In the genomic region with DNA sequence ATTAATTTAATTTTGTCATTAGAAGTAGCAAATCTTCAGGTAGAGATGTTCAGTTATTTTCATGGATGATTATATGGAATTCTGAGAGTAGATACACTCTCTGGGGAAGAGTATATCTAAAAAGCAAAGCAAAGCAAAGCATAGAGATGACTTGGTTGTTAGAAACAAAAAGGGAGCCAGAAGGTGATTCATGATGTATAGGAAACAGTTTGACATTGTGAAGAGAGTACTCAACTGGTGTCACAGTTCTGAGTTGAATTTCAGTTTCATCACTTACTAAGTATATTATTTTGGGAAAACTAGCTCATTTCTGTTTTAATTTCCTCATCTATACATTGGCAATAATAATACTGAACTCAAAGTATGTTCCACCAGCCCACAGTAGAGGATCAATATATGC, we compare ENCODE assay signal across 33 cellular contexts.
DNase-seq lines count a peak whose midpoint lies in the region; ATAC-seq and TF ChIP-seq lines count a peak whose summit lies in the region.
"Had no signal": no experiment of that assay in that cellular context is flagged by ENCODE, and none has a peak within 500 bp of the region (broad histone marks: within the 10 kb centered on the region; RNA-seq: fewer than 3 reads in every experiment).

No MANE protein-coding gene starts in this region.

- H3K4me3 ChIP-seq in GM23248 (no peak overlapping the region), PC-3 (ENCODE audit: low read length) (no peak overlapping the region), fibroblast of mammary gland (ENCODE audit: control insufficient read depth, low read depth, low read length) (no peak overlapping the region), sigmoid colon (no peak overlapping the region)
- H3K4me3 ChIP-seq: esophagus squamous epithelium, GM12878, right atrium auricular region, thoracic aorta, uterus had no signal

- H3F3A ChIP-seq in GM23248 (ENCODE audit: insufficient read depth): peaks cover 73% of the 10 kb centered on the region
- no peaks in the 10 kb centered on the region for H3F3A ChIP-seq in PC-3 (ENCODE audit: low read length, unreplicated experiment)

- no TSS peak for BruUV-seq in PC-3 (replicated peaks; lab: Mats Ljungman, UMichigan)

- intact Hi-C loops in PC-3 (cut with micrococcal nuclease): loop anchor here (5.0 kb wide), 1 partner anchor 70 kb away; no protein-coding TSS in a partner anchor
- intact Hi-C loops in sigmoid colon (cut with DNase I): no loop called here

- H3K4me3 Mint-ChIP-seq in natural killer cell treated with Interleukin-12 subunit alpha and Interleukin-12 subunit beta and Interleukin-15 and Interleukin-18, amount 100 ng/mL, for 72 hours: no peak overlapping the region
- H3K4me3 Mint-ChIP-seq: activated CD4-positive, alpha-beta memory T cell treated with anti-CD3 and anti-CD28 coated beads for 36 hours; dendritic cell treated with granulocyte-macrophage colony-stimulating factor and Interleukin-4, amounts not matched to agents 40 ng/mL and 50 ng/mL, for 4 days; endodermal cell; T-helper 1 cell treated with Interleukin-12 subunit alpha and Interleukin-12 subunit beta and Interleukin-4 antibody, amounts not matched to agents 30 μg/mL and 1 μg/mL, for 36 hours had no signal

- no peak overlapping the region for H3K27ac Mint-ChIP-seq in natural killer cell treated with Interleukin-12 subunit alpha and Interleukin-12 subunit beta and Interleukin-15 and Interleukin-18, amount 100 ng/mL, for 72 hours
- H3K27ac Mint-ChIP-seq: activated CD4-positive, alpha-beta memory T cell treated with anti-CD3 and anti-CD28 coated beads for 36 hours; dendritic cell treated with granulocyte-macrophage colony-stimulating factor and Interleukin-4, amounts not matched to agents 40 ng/mL and 50 ng/mL, for 4 days; endodermal cell; T-helper 1 cell treated with Interleukin-12 subunit alpha and Interleukin-12 subunit beta and Interleukin-4 antibody, amounts not matched to agents 30 μg/mL and 1 μg/mL, for 36 hours had no signal

- peaks cover 0 to 3% of the 10 kb centered on the region in 2 donors for H3K4me1 Mint-ChIP-seq in natural killer cell treated with Interleukin-12 subunit alpha and Interleukin-12 subunit beta and Interleukin-15 and Interleukin-18, amount 100 ng/mL, for 72 hours (ENCODE audit: low read depth in 2 of 2)
- H3K4me1 Mint-ChIP-seq: endodermal cell had no signal

- in situ Hi-C loops in GM23248 (cut with MboI): no loop called here

- ATAC-seq in PC-3: peak; percentile 37; the same call in 1 of the 2 replicates
- no peak for ATAC-seq in HG03378 (IDR thresholded peaks at IDR 0.05; ENCODE audit: unreplicated experiment)
- ATAC-seq in natural killer cell treated with Interleukin-12 subunit alpha and Interleukin-12 subunit beta and Interleukin-15 and Interleukin-18, amount 100 ng/mL, for 72 hours: no peak
- ATAC-seq: activated CD4-positive, CD25-positive, alpha-beta regulatory T cell treated with anti-CD3 and anti-CD28 coated beads, Interleukin-2, amount 50 U/mL, for 24 hours; GM12878; left lobe of liver; SK-N-SH treated with all-trans-retinoic acid at 6 μM for 48 hours; stimulated activated naive CD8-positive, alpha-beta T cell treated with anti-CD3 and anti-CD28 coated beads, Interleukin-15, Interleukin-2, amounts not matched to agents 100 U/mL and 50 U/mL, for 24 hours had no signal

- H3K27me3 Mint-ChIP-seq in natural killer cell treated with Interleukin-12 subunit alpha and Interleukin-12 subunit beta and Interleukin-15 and Interleukin-18, amount 100 ng/mL, for 72 hours: no peaks in the 10 kb centered on the region
- H3K27me3 Mint-ChIP-seq: activated CD4-positive, alpha-beta memory T cell treated with anti-CD3 and anti-CD28 coated beads for 36 hours; dendritic cell treated with granulocyte-macrophage colony-stimulating factor and Interleukin-4, amounts not matched to agents 40 ng/mL and 50 ng/mL, for 4 days had no signal

- H3K27me3 ChIP-seq in GM23248 (replicated peaks; ENCODE audit: insufficient read depth) (no peaks in the 10 kb centered on the region), PC-3 (ENCODE audit: low read length) (no peaks in the 10 kb centered on the region), sigmoid colon (no peaks in the 10 kb centered on the region)
- H3K27me3 ChIP-seq: esophagus squamous epithelium, right atrium auricular region, uterus had no signal

- H3K79me2 ChIP-seq in GM23248 (ENCODE audit: insufficient read depth) (peaks cover 95% of the 10 kb centered on the region), PC-3 (ENCODE audit: low read length) (peaks cover 25% of the 10 kb centered on the region)

- TF ChIP-seq CTCF in PC-3 (conservative IDR thresholded peaks at IDR 0.05; ENCODE audit: low read depth, low read length): no peak
- no peak for TF ChIP-seq CTCF in fibroblast of mammary gland (conservative IDR thresholded peaks at IDR 0.05; ENCODE audit: control insufficient read depth, insufficient read depth, low read depth, low read length)
- TF ChIP-seq CTCF in sigmoid colon (IDR thresholded peaks at IDR 0.05): no peak

- no peaks in the 10 kb centered on the region for H3K9me3 Mint-ChIP-seq in natural killer cell treated with Interleukin-12 subunit alpha and Interleukin-12 subunit beta and Interleukin-15 and Interleukin-18, amount 100 ng/mL, for 72 hours
- H3K9me3 Mint-ChIP-seq: activated CD4-positive, alpha-beta memory T cell treated with anti-CD3 and anti-CD28 coated beads for 36 hours; dendritic cell treated with granulocyte-macrophage colony-stimulating factor and Interleukin-4, amounts not matched to agents 40 ng/mL and 50 ng/mL, for 4 days; endodermal cell; T-helper 1 cell treated with Interleukin-12 subunit alpha and Interleukin-12 subunit beta and Interleukin-4 antibody, amounts not matched to agents 30 μg/mL and 1 μg/mL, for 36 hours had no signal

- TF ChIP-seq POLR2A in sigmoid colon (IDR thresholded peaks at IDR 0.05): no peak

- peaks cover 70% of the 10 kb centered on the region for H3K4me1 ChIP-seq in GM23248 (ENCODE audit: insufficient read depth)
- peaks cover 41% of the 10 kb centered on the region for H3K4me1 ChIP-seq in PC-3 (ENCODE audit: insufficient read depth, low read length)
- peaks cover 0 to 71% (median 59%) of the 10 kb centered on the region in 4 donors for H3K4me1 ChIP-seq in sigmoid colon
- H3K4me1 ChIP-seq: uterus had no signal

- POLR2A ChIA-PET in PC-3 (lab: Charles Lee; ENCODE audit: unreplicated experiment): no interaction called here

- CTCF ChIA-PET in PC-3 (lab: Charles Lee): no interaction called here

- no peak overlapping the region for H3K9ac ChIP-seq in GM23248
- H3K9ac ChIP-seq in PC-3 (ENCODE audit: low read length): no peak overlapping the region

- H3K9me2 ChIP-seq in GM23248 (ENCODE audit: insufficient read depth) (no peaks in the 10 kb centered on the region), PC-3 (replicated peaks; ENCODE audit: low read length) (no peaks in the 10 kb centered on the region)

- H3K27ac ChIP-seq in GM23248: peak overlapping the region; percentile 33
- H3K27ac ChIP-seq in PC-3 (ENCODE audit: low read length): no peak overlapping the region
- H3K27ac ChIP-seq in sigmoid colon: peak overlapping the region in 3 of 4 donors; percentile 15 to 74 (median 72)
- H3K27ac ChIP-seq: esophagus squamous epithelium, right atrium auricular region, thoracic aorta, uterus had no signal

- DNase-seq in GM23248 (peak; percentile 69), PC-3 (peak; percentile 32), fibroblast of mammary gland (ENCODE audit: low read depth) (peak; percentile 69), sigmoid colon (no peak), NCI-H82 (lab: John Stamatoyannopoulos, UW) (no peak), NCI-H187 (lab: John Stamatoyannopoulos, UW) (no peak)
- DNase-seq in natural killer cell treated with Interleukin-12 subunit alpha and Interleukin-12 subunit beta and Interleukin-15 and Interleukin-18, amount 100 ng/mL, for 72 hours (ENCODE audit: low spot score): no peak
- DNase-seq: activated CD4-positive, alpha-beta memory T cell treated with anti-CD3 and anti-CD28 coated beads for 36 hours; activated CD8-positive, alpha-beta memory T cell treated with anti-CD3 and anti-CD28 coated beads, Interleukin-2, amount 50 U/mL, for 4 hours; activated naive CD4-positive, alpha-beta T cell; EL; endodermal cell; esophagus squamous epithelium; hypothalamus; Karpas-422; mesendoderm; MV-4-11; NCI-H1436 treated with DMSO at 0.1 percent for 48 hours; NCI-H2107; NCI-H748 treated with DMSO at 0.1 percent for 48 hours; posterior cingulate gyrus; stimulated activated CD4-positive, alpha-beta T cell treated with anti-CD3 and anti-CD28 coated beads, Interleukin-1b, Interleukin-23, amount 100 ng/mL, for 48 hours; stimulated activated naive CD8-positive, alpha-beta T cell treated with anti-CD3 and anti-CD28 coated beads, Interleukin-15, Interleukin-2, amounts not matched to agents 100 U/mL and 50 U/mL, for 24 hours; uterus had no signal

- H3K36me3 ChIP-seq in GM23248 (ENCODE audit: low read depth) (peaks cover 28% of the 10 kb centered on the region), PC-3 (ENCODE audit: low read depth, low read length) (no peaks in the 10 kb centered on the region), sigmoid colon (no peaks in the 10 kb centered on the region)
- H3K36me3 ChIP-seq: esophagus squamous epithelium, right atrium auricular region, thoracic aorta, uterus had no signal

- no peak overlapping the region for H2AFZ ChIP-seq in GM23248
- no peak overlapping the region for H2AFZ ChIP-seq in PC-3 (ENCODE audit: low read length)

- H4K20me1 ChIP-seq in GM23248 (ENCODE audit: insufficient read depth) (peaks cover 11% of the 10 kb centered on the region; the same call in 1 of the 2 replicates), PC-3 (ENCODE audit: low read length) (no peaks in the 10 kb centered on the region)

- H3K36me3 Mint-ChIP-seq in natural killer cell treated with Interleukin-12 subunit alpha and Interleukin-12 subunit beta and Interleukin-15 and Interleukin-18, amount 100 ng/mL, for 72 hours: no peaks in the 10 kb centered on the region
- H3K36me3 Mint-ChIP-seq: activated CD4-positive, alpha-beta memory T cell treated with anti-CD3 and anti-CD28 coated beads for 36 hours had no signal

- no peak for TF ChIP-seq EP300 in sigmoid colon (IDR thresholded peaks at IDR 0.05)

- no peak overlapping the region for H3K4me2 ChIP-seq in GM23248 (ENCODE audit: unreplicated experiment)
- no peak overlapping the region for H3K4me2 ChIP-seq in PC-3 (ENCODE audit: low read length)

- H3K9me3 ChIP-seq in GM23248 (ENCODE audit: low read depth) (no peaks in the 10 kb centered on the region), PC-3 (ENCODE audit: low read length) (no peaks in the 10 kb centered on the region), sigmoid colon (no peaks in the 10 kb centered on the region)
- H3K9me3 ChIP-seq: esophagus squamous epithelium, right atrium auricular region, thoracic aorta, uterus had no signal

Comparison
In these comparisons a context has a peak if more than half of its experiments do, and no peak if none do; other contexts are left out.
1. DNase-seq: peak in GM23248 (single experiment), PC-3 (single experiment) and fibroblast of mammary gland (single experiment); none in sigmoid colon (single experiment), NCI-H82 (single experiment), NCI-H187 (0 of 2) and natural killer cell treated with Interleukin-12 subunit alpha and Interleukin-12 subunit beta and Interleukin-15 and Interleukin-18, amount 100 ng/mL, for 72 hours (single experiment).